In the genomic region with DNA sequence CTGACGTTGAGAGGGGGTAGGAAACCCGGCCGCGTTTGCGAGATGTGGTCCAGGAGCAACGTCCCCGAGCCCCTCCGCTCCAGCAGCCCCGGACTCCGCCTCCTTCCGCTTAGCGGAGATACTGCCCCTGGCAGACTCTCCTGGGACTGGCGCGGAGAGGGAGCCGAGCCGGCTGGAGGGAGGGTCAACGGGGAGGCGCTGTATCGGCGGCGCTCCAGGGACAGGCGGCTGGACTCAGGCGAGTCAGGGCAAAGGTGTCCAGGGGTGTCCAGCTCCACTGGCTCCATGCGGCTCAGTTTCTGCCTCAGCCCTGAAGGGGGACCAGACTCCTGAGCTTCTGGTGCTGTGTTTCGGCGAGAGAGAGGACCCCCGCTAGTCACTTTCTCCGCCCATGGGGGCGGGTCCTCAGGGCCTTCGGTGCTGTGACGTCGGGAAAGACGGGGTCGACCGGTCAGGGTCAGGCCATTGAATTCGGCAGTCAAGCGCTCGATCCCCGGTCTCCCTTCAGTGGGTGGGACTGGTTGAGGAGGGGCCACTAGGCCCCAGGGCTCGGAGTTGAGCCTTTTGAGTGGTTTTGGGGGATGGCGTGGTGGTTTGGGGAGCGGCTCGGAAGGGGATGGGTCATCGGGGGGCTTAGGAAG, we compare ENCODE assay signal across 1 cellular context.
A peak's percentile ranks its signal among the peaks of the same experiment; 100 is the strongest.
TF ChIP-seq lines count a peak whose summit lies in the region.

No MANE protein-coding gene starts in this region.

TF ChIP-seq in HepG2, 621 proteins besides CTCF, POLR2A, EP300 and RAD21 (continues in another document):
- peak; percentile 26; the same call in 1 of the 2 replicates for TF ChIP-seq PAWR (CRISPR knock-in tag; IDR thresholded peaks at IDR 0.05; ENCODE audit: borderline replicate concordance)
- no peak for TF ChIP-seq NAIF1 (CRISPR knock-in tag; IDR thresholded peaks at IDR 0.05; ENCODE audit: borderline replicate concordance)
- TF ChIP-seq ZNF567 (CRISPR knock-in tag; IDR thresholded peaks at IDR 0.05; ENCODE audit: borderline replicate concordance) = no peak
- no peak for TF ChIP-seq ATAD3A (CRISPR knock-in tag; IDR thresholded peaks at IDR 0.05)
- no peak; the same call in 1 of the 2 replicates for TF ChIP-seq ZNF350 (CRISPR knock-in tag; IDR thresholded peaks at IDR 0.05; ENCODE audit: borderline replicate concordance, low read depth)
- no peak for TF ChIP-seq GLI4 (CRISPR knock-in tag; IDR thresholded peaks at IDR 0.05; ENCODE audit: borderline replicate concordance)
- TF ChIP-seq, protein P1, sequence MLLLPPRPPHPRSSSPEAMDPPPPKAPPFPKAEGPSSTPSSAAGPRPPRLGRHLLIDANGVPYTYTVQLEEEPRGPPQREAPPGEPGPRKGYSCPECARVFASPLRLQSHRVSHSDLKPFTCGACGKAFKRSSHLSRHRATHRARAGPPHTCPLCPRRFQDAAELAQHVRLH (CRISPR knock-in tag; IDR thresholded peaks at IDR 0.05; ENCODE audit: borderline replicate concordance, low read depth) = no peak
- TF ChIP-seq HNRNPL (IDR thresholded peaks at IDR 0.05; ENCODE audit: low read depth, low read length) = no peak
- 0 out of 2 replicates have a peak, but pooled peaks have one; percentile 38 for TF ChIP-seq ZNF569 (CRISPR knock-in tag; IDR thresholded peaks at IDR 0.05; ENCODE audit: borderline replicate concordance)
- TF ChIP-seq GTF3A (CRISPR knock-in tag; conservative IDR thresholded peaks at IDR 0.05) = no peak
- no peak for TF ChIP-seq NFIB (CRISPR knock-in tag; IDR thresholded peaks at IDR 0.05; ENCODE audit: borderline replicate concordance)
- TF ChIP-seq FOXJ3 (CRISPR knock-in tag; IDR thresholded peaks at IDR 0.05; ENCODE audit: borderline replicate concordance) = no peak
- TF ChIP-seq, protein P2, sequence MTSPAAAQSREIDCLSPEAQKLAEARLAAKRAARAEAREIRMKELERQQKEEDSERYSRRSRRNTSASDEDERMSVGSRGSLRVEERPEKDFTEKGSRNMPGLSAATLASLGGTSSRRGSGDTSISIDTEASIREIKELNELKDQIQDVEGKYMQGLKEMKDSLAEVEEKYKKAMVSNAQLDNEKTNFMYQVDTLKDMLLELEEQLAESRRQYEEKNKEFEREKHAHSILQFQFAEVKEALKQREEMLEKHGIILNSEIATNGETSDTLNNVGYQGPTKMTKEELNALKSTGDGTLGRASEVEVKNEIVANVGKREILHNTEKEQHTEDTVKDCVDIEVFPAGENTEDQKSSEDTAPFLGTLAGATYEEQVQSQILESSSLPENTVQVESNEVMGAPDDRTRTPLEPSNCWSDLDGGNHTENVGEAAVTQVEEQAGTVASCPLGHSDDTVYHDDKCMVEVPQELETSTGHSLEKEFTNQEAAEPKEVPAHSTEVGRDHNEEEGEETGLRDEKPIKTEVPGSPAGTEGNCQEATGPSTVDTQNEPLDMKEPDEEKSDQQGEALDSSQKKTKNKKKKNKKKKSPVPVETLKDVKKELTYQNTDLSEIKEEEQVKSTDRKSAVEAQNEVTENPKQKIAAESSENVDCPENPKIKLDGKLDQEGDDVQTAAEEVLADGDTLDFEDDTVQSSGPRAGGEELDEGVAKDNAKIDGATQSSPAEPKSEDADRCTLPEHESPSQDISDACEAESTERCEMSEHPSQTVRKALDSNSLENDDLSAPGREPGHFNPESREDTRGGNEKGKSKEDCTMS (CRISPR knock-in tag; conservative IDR thresholded peaks at IDR 0.05) = no peak
- no peak for TF ChIP-seq MEIS1 (CRISPR knock-in tag; IDR thresholded peaks at IDR 0.05; ENCODE audit: borderline replicate concordance)
- no peak for TF ChIP-seq RNF2 (conservative IDR thresholded peaks at IDR 0.05; ENCODE audit: low read depth)
- no peak for TF ChIP-seq RFX5 (IDR thresholded peaks at IDR 0.05; ENCODE audit: low read depth, low read length)
- no peak; the same call in 1 of the 2 replicates for TF ChIP-seq ZSCAN25 (CRISPR knock-in tag; IDR thresholded peaks at IDR 0.05)
- TF ChIP-seq, protein P3, sequence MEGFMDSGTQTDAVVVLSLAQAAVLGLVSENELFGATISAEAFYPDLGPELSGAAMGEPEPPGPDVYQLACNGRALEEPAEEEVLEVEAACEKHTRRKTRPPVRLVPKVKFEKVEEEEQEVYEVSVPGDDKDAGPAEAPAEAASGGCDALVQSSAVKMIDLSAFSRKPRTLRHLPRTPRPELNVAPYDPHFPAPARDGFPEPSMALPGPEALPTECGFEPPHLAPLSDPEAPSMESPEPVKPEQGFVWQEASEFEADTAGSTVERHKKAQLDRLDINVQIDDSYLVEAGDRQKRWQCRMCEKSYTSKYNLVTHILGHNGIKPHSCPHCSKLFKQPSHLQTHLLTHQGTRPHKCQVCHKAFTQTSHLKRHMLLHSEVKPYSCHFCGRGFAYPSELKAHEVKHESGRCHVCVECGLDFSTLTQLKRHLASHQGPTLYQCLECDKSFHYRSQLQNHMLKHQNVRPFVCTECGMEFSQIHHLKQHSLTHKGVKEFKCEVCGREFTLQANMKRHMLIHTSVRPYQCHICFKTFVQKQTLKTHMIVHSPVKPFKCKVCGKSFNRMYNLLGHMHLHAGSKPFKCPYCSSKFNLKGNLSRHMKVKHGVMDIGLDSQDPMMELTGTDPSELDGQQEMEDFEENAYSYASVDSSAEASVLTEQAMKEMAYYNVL (CRISPR knock-in tag; IDR thresholded peaks at IDR 0.05; ENCODE audit: borderline replicate concordance) = no peak
- peak; percentile 17; the same call in 1 of the 2 replicates for TF ChIP-seq HNF4A (CRISPR knock-in tag; IDR thresholded peaks at IDR 0.05)
- no peak for TF ChIP-seq NFKBIZ (CRISPR knock-in tag; IDR thresholded peaks at IDR 0.05)
- no peak for TF ChIP-seq SMARCC2 (IDR thresholded peaks at IDR 0.05)
- no peak for TF ChIP-seq MYNN (CRISPR knock-in tag; IDR thresholded peaks at IDR 0.05; ENCODE audit: low read depth)
- no peak for TF ChIP-seq ZNF317 (CRISPR knock-in tag; IDR thresholded peaks at IDR 0.05)
- peak; percentile 54; the same call in 1 of the 2 replicates for TF ChIP-seq ZNF543 (CRISPR knock-in tag; IDR thresholded peaks at IDR 0.05)
- TF ChIP-seq, protein P4, sequence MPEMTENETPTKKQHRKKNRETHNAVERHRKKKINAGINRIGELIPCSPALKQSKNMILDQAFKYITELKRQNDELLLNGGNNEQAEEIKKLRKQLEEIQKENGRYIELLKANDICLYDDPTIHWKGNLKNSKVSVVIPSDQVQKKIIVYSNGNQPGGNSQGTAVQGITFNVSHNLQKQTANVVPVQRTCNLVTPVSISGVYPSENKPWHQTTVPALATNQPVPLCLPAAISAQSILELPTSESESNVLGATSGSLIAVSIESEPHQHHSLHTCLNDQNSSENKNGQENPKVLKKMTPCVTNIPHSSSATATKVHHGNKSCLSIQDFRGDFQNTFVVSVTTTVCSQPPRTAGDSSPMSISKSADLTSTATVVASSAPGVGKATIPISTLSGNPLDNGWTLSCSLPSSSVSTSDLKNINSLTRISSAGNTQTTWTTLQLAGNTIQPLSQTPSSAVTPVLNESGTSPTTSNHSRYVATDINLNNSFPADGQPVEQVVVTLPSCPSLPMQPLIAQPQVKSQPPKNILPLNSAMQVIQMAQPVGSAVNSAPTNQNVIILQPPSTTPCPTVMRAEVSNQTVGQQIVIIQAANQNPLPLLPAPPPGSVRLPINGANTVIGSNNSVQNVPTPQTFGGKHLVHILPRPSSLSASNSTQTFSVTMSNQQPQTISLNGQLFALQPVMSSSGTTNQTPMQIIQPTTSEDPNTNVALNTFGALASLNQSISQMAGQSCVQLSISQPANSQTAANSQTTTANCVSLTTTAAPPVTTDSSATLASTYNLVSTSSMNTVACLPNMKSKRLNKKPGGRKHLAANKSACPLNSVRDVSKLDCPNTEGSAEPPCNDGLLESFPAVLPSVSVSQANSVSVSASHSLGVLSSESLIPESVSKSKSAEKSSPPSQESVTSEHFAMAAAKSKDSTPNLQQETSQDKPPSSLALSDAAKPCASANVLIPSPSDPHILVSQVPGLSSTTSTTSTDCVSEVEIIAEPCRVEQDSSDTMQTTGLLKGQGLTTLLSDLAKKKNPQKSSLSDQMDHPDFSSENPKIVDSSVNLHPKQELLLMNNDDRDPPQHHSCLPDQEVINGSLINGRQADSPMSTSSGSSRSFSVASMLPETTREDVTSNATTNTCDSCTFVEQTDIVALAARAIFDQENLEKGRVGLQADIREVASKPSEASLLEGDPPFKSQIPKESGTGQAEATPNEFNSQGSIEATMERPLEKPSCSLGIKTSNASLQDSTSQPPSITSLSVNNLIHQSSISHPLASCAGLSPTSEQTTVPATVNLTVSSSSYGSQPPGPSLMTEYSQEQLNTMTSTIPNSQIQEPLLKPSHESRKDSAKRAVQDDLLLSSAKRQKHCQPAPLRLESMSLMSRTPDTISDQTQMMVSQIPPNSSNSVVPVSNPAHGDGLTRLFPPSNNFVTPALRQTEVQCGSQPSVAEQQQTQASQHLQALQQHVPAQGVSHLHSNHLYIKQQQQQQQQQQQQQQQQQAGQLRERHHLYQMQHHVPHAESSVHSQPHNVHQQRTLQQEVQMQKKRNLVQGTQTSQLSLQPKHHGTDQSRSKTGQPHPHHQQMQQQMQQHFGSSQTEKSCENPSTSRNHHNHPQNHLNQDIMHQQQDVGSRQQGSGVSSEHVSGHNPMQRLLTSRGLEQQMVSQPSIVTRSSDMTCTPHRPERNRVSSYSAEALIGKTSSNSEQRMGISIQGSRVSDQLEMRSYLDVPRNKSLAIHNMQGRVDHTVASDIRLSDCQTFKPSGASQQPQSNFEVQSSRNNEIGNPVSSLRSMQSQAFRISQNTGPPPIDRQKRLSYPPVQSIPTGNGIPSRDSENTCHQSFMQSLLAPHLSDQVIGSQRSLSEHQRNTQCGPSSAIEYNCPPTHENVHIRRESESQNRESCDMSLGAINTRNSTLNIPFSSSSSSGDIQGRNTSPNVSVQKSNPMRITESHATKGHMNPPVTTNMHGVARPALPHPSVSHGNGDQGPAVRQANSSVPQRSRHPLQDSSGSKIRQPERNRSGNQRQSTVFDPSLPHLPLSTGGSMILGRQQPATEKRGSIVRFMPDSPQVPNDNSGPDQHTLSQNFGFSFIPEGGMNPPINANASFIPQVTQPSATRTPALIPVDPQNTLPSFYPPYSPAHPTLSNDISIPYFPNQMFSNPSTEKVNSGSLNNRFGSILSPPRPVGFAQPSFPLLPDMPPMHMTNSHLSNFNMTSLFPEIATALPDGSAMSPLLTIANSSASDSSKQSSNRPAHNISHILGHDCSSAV (CRISPR knock-in tag; IDR thresholded peaks at IDR 0.05; ENCODE audit: borderline replicate concordance) = no peak
- TF ChIP-seq, protein P5, sequence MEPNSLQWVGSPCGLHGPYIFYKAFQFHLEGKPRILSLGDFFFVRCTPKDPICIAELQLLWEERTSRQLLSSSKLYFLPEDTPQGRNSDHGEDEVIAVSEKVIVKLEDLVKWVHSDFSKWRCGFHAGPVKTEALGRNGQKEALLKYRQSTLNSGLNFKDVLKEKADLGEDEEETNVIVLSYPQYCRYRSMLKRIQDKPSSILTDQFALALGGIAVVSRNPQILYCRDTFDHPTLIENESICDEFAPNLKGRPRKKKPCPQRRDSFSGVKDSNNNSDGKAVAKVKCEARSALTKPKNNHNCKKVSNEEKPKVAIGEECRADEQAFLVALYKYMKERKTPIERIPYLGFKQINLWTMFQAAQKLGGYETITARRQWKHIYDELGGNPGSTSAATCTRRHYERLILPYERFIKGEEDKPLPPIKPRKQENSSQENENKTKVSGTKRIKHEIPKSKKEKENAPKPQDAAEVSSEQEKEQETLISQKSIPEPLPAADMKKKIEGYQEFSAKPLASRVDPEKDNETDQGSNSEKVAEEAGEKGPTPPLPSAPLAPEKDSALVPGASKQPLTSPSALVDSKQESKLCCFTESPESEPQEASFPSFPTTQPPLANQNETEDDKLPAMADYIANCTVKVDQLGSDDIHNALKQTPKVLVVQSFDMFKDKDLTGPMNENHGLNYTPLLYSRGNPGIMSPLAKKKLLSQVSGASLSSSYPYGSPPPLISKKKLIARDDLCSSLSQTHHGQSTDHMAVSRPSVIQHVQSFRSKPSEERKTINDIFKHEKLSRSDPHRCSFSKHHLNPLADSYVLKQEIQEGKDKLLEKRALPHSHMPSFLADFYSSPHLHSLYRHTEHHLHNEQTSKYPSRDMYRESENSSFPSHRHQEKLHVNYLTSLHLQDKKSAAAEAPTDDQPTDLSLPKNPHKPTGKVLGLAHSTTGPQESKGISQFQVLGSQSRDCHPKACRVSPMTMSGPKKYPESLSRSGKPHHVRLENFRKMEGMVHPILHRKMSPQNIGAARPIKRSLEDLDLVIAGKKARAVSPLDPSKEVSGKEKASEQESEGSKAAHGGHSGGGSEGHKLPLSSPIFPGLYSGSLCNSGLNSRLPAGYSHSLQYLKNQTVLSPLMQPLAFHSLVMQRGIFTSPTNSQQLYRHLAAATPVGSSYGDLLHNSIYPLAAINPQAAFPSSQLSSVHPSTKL (CRISPR knock-in tag; IDR thresholded peaks at IDR 0.05) = peak; percentile 47; the same call in 1 of the 2 replicates
- no peak for TF ChIP-seq ZMYM2 (CRISPR knock-in tag; IDR thresholded peaks at IDR 0.05)
- 0 out of 2 replicates have a peak, but pooled peaks have one; percentile 41 for TF ChIP-seq ZSCAN20 (CRISPR knock-in tag; IDR thresholded peaks at IDR 0.05; ENCODE audit: borderline replicate concordance)
- TF ChIP-seq ARNT2 (CRISPR knock-in tag; IDR thresholded peaks at IDR 0.05; ENCODE audit: low read depth) = no peak
- TF ChIP-seq ZNF777 (CRISPR knock-in tag; IDR thresholded peaks at IDR 0.05) = peak; percentile 70
- TF ChIP-seq, protein P6, sequence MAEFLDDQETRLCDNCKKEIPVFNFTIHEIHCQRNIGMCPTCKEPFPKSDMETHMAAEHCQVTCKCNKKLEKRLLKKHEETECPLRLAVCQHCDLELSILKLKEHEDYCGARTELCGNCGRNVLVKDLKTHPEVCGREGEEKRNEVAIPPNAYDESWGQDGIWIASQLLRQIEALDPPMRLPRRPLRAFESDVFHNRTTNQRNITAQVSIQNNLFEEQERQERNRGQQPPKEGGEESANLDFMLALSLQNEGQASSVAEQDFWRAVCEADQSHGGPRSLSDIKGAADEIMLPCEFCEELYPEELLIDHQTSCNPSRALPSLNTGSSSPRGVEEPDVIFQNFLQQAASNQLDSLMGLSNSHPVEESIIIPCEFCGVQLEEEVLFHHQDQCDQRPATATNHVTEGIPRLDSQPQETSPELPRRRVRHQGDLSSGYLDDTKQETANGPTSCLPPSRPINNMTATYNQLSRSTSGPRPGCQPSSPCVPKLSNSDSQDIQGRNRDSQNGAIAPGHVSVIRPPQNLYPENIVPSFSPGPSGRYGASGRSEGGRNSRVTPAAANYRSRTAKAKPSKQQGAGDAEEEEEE (CRISPR knock-in tag; IDR thresholded peaks at IDR 0.05; ENCODE audit: borderline replicate concordance) = no peak
- no peak for TF ChIP-seq TMF1 (CRISPR knock-in tag; IDR thresholded peaks at IDR 0.05; ENCODE audit: low read depth)
- TF ChIP-seq, protein P7, sequence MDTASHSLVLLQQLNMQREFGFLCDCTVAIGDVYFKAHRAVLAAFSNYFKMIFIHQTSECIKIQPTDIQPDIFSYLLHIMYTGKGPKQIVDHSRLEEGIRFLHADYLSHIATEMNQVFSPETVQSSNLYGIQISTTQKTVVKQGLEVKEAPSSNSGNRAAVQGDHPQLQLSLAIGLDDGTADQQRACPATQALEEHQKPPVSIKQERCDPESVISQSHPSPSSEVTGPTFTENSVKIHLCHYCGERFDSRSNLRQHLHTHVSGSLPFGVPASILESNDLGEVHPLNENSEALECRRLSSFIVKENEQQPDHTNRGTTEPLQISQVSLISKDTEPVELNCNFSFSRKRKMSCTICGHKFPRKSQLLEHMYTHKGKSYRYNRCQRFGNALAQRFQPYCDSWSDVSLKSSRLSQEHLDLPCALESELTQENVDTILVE (CRISPR knock-in tag; IDR thresholded peaks at IDR 0.05) = no peak
- no peak for TF ChIP-seq SMAD3 (CRISPR knock-in tag; IDR thresholded peaks at IDR 0.05)
- no peak for TF ChIP-seq ZNF331 (CRISPR knock-in tag; IDR thresholded peaks at IDR 0.05)
